Comparison of ENCODE assay signal across 11 cellular contexts in the genomic region with DNA sequence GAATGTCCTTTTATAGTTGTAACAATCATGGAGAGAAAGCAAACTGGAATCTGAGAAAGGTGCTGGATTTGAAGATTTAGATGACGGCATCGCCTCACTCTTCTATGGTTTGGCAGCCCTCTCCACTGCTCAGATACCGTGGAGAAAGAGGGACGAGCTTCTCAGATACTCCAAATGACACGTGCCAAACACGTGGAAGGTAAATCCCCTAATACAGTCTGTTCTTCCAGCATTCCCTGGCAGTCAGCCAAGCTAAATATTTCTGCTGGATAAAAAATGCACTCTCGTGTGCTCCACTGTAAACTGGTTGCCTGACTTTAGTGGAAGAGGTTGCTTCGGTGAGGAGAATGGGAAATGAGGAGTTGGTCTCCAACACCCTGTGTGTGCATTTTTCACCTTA. TPM values are rescaled to one million over a fixed set of nuclear protein-coding genes. Genes with fewer than 3 reads are reported as not detected.
A peak's percentile ranks its signal among the peaks of the same experiment; 100 is the strongest.
DNase-seq lines count a peak whose midpoint lies in the region; ATAC-seq and TF ChIP-seq lines count a peak whose summit lies in the region.
"Had no signal": no experiment of that assay in that cellular context is flagged by ENCODE, and none has a peak within 500 bp of the region (broad histone marks: within the 10 kb centered on the region; RNA-seq: fewer than 3 reads in every experiment).

No MANE protein-coding gene starts in this region.

- no peak for TF ChIP-seq CTCF in A673 (conservative IDR thresholded peaks at IDR 0.05; ENCODE audit: low read depth, low read length)
- no peak for TF ChIP-seq CTCF in fibroblast of pulmonary artery (IDR thresholded peaks at IDR 0.05; ENCODE audit: low read length, missing control alignments)

- H3K4me3 ChIP-seq in A673 (ENCODE audit: low read depth, low read length, poor library complexity, severe bottlenecking) = no peak overlapping the region
- H3K4me3 ChIP-seq in fibroblast of pulmonary artery (replicated peaks; ENCODE audit: low read depth, low read length) = no peak overlapping the region
- H3K4me3 ChIP-seq: BLaER1 treated with 17β-estradiol and CSF1 and Interleukin-3, amounts not matched to agents 10 nM and 100 nM; ovary had no signal

- CTCF ChIA-PET in A673 (lab: Charles Lee) = no interaction called here

- ATAC-seq in HG03520 (IDR thresholded peaks at IDR 0.05; ENCODE audit: unreplicated experiment) = no peak
- no peak for ATAC-seq in GM18909 (IDR thresholded peaks at IDR 0.05; ENCODE audit: poor library complexity, unreplicated experiment)

- POLR2A ChIA-PET in A673 (lab: Charles Lee; ENCODE audit: low non-redundant PET) = no interaction called here

- no peaks in the 10 kb centered on the region for H3K36me3 ChIP-seq in A673 (ENCODE audit: insufficient read depth, low read length, poor library complexity, severe bottlenecking)
- H3K36me3 ChIP-seq: BLaER1 treated with 17β-estradiol and CSF1 and Interleukin-3, amounts not matched to agents 10 nM and 100 nM; ovary had no signal

- intact Hi-C loops in A673 (cut with micrococcal nuclease; ENCODE audit: unreplicated experiment) = no loop called here

- H3K9me3 ChIP-seq in A673 (ENCODE audit: low read depth, low read length, poor library complexity, severe bottlenecking) = no peaks in the 10 kb centered on the region
- H3K9me3 ChIP-seq: BLaER1 treated with 17β-estradiol and CSF1 and Interleukin-3, amounts not matched to agents 10 nM and 100 nM; ovary had no signal

- H3K27ac ChIP-seq in A673 (ENCODE audit: low read depth, low read length, poor library complexity, severe bottlenecking) = no peak overlapping the region
- H3K27ac ChIP-seq: BLaER1 treated with 17β-estradiol and CSF1 and Interleukin-3, amounts not matched to agents 10 nM and 100 nM; KMS-11; ovary had no signal

- H3K27me3 ChIP-seq in A673 (replicated peaks; ENCODE audit: insufficient read depth, low read depth, low read length, poor library complexity) = no peaks in the 10 kb centered on the region
- H3K27me3 ChIP-seq: BLaER1 treated with 17β-estradiol and CSF1 and Interleukin-3, amounts not matched to agents 10 nM and 100 nM; ovary had no signal

- DNase-seq in A673 (ENCODE audit: low spot score) = peak; percentile 53
- peak; percentile 91 for DNase-seq in LHCN-M2 (ENCODE audit: low read depth)
- DNase-seq in RPMI7951 (ENCODE audit: low read depth) = peak; percentile 85
- peak; percentile 86 for DNase-seq in fibroblast of pulmonary artery (ENCODE audit: low read depth)
- DNase-seq in activated CD4-positive, alpha-beta T cell treated with anti-CD3 and anti-CD28 coated beads, Interleukin-2, amount 50 U/mL, for 48 hours = no peak
- no peak for DNase-seq in pons (ENCODE audit: low spot score)

- BruUV-seq in A673 (replicated peaks; lab: Mats Ljungman, UMichigan) = no TSS peak

- H3K4me1 ChIP-seq in A673 (ENCODE audit: insufficient read depth, low read length, poor library complexity, severe bottlenecking) = no peaks in the 10 kb centered on the region

RNA-seq across cellular contexts. Expression of gene PRDM1, which starts 16.7 kb away (rescaled TPM):
- total RNA-seq in A673 (2021) = not detected in 2 replicates
- total RNA-seq in LHCN-M2 (2014; rRNA removed) = 0.98 and 2.4 TPM in 2 replicates
- polyA plus RNA-seq in LHCN-M2 (2012) = 0.44 TPM
- 4.7 TPM in 2 replicates for total RNA-seq in RPMI7951 (2014; rRNA removed; shearing (Covaris generic))

Comparison
In these comparisons a context has a peak if more than half of its experiments do, and no peak if none do; other contexts are left out.
1. DNase-seq: peak in A673 (single experiment), LHCN-M2 (single experiment), RPMI7951 (single experiment) and fibroblast of pulmonary artery (single experiment); none in activated CD4-positive, alpha-beta T cell treated with anti-CD3 and anti-CD28 coated beads, Interleukin-2, amount 50 U/mL, for 48 hours (0 of 2) and pons (single experiment).